Comparison of ENCODE assay signal across 15 cellular contexts in the genomic region with DNA sequence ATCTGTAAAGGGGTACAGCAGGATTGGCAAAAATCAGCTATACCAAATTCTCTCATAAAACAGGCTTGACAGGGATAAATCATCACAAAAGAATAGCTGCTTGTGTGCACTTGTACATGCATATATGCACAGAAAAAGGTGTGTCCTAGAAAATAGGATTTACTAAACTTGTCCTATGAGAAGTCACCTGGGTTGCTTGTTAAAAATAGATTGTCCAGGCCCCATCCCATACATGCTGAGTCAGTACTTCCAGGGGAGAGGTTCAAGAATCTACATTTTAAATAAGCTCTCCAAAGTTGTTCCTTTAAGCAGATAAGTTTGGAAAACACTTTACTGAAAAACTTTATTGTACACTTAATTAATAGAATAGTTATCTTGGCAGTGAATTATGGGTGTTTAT.
"Had no signal": no experiment of that assay in that cellular context is flagged by ENCODE, and none has a peak within 500 bp of the region (broad histone marks: within the 10 kb centered on the region; RNA-seq: fewer than 3 reads in every experiment).

No MANE protein-coding gene starts in this region.

- H3K4me1 ChIP-seq: adrenal gland, prostate gland, thyroid gland had no signal

- H3K27ac ChIP-seq: adrenal gland, prostate gland, stomach, thyroid gland, vagina had no signal

- DNase-seq: activated CD4-positive, alpha-beta T cell treated with anti-CD3 and anti-CD28 coated beads, Interleukin-2, amount 10 ng/mL, durations not matched to agents 7 days and 5 days; activated CD4-positive, CD25-positive, alpha-beta regulatory T cell; activated CD8-positive, alpha-beta memory T cell treated with anti-CD3 and anti-CD28 coated beads for 24 hours; activated naive CD4-positive, alpha-beta T cell treated with anti-CD3 and anti-CD28 coated beads, Interleukin-2, amount 50 U/mL, for 16 hours; adrenal gland; effector memory CD8-positive, alpha-beta T cell; glutamatergic neuron; left colon; mammary epithelial cell; mucosa of descending colon; nephron progenitor cell; stomach; thyroid gland had no signal

- ATAC-seq: effector memory CD8-positive, alpha-beta T cell; left colon; mucosa of descending colon had no signal

- H3K4me3 ChIP-seq: adrenal gland, mucosa of descending colon, prostate gland, stomach, thyroid gland, vagina had no signal

- H3K9me3 ChIP-seq: adrenal gland, mucosa of descending colon, prostate gland, stomach, thyroid gland, vagina had no signal

- H3K27me3 ChIP-seq: adrenal gland, stomach, thyroid gland, vagina had no signal

- H3K36me3 ChIP-seq: adrenal gland, prostate gland, stomach, thyroid gland, vagina had no signal
